ENCODE assay signal across 28 cellular contexts in the genomic region with DNA sequence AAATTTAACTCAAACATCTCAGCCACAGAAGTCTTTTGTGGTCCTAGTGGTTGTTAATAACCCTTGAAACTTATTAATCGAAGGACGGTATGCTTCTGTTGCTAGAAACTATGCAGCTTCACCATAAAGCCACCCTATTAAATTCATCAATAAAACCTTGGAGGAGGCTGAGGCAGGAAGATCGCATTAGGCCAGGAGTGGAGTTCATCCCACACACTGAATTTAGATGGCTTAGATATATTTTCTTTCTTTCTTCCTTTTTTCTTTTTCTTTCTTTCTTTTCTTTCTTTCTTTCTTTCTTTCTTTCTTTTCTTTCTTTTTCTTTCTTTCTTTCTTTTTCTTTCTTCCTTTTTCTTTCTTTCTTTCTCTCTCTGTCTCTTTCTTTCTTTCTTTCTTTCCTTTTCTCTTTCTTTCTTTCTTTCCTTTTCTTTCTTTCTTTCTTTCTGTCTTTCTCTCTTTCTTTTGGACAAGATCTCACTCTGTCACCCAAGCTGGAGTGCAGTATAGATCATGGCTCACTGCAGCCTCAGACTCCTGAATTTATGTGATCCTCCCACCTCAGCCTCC.
"Had no signal": no experiment of that assay in that cellular context is flagged by ENCODE, and none has a peak within 500 bp of the region (broad histone marks: within the 10 kb centered on the region; RNA-seq: fewer than 3 reads in every experiment).

No MANE protein-coding gene starts in this region.

- H3K4me3 ChIP-seq: neural progenitor cell, ovary, psoas muscle, skin epidermis, smooth muscle cell, spleen, suprapubic skin, testis, tibial artery, transverse colon, upper lobe of right lung, uterus had no signal

- H3K9ac ChIP-seq: neural progenitor cell, parathyroid adenoma had no signal

- DNase-seq: natural killer cell; occipital lobe; ovary; posterior cingulate gyrus; psoas muscle; right cardiac atrium; spleen; stimulated activated CD4-positive, alpha-beta T cell treated with anti-CD3 and anti-CD28 coated beads, Interleukin-12 subunit alpha, Interleukin-12 subunit beta, amount 100 ng/mL, for 4 hours; stimulated activated CD4-positive, alpha-beta T cell treated with anti-CD3 and anti-CD28 coated beads, Interleukin-1b, Interleukin-23, amount 100 ng/mL, for 48 hours; stimulated activated CD4-positive, alpha-beta T cell treated with anti-CD3 and anti-CD28 coated beads, Interleukin-4, amount 100 ng/mL, for 1 hour; stimulated activated CD4-positive, alpha-beta T cell treated with anti-CD3 and anti-CD28 coated beads, Interleukin-4, amount 100 ng/mL, for 4 hours; stimulated activated CD8-positive, alpha-beta memory T cell treated with anti-CD3 and anti-CD28 coated beads, Interleukin-4, amount 100 ng/mL, for 48 hours; stimulated activated naive CD4-positive, alpha-beta T cell; stimulated activated naive CD8-positive, alpha-beta T cell treated with anti-CD3 and anti-CD28 coated beads, Interleukin-15, amount 100 ng/mL, for 72 hours; stimulated activated naive CD8-positive, alpha-beta T cell treated with anti-CD3 and anti-CD28 coated beads, Interleukin-15, Interleukin-2, amounts not matched to agents 100 U/mL and 50 U/mL, for 24 hours; substantia nigra; testis; tibial artery; transverse colon; upper lobe of right lung; uterus had no signal

- H3K4me2 ChIP-seq: neural progenitor cell, smooth muscle cell had no signal

- ATAC-seq: natural killer cell; psoas muscle; right cardiac atrium; sciatic nerve; stimulated activated memory B cell treated with anti-CD40 and anti-IgM and Interleukin-4, amounts not matched to agents 10 μg/mL and 1 μg/mL and 100 μg/mL, for 72 hours; stimulated activated naive CD8-positive, alpha-beta T cell treated with anti-CD3 and anti-CD28 coated beads, Interleukin-15, amount 100 ng/mL, for 72 hours; stimulated activated naive CD8-positive, alpha-beta T cell treated with anti-CD3 and anti-CD28 coated beads, Interleukin-15, Interleukin-2, amounts not matched to agents 100 U/mL and 50 U/mL, for 24 hours; upper lobe of right lung had no signal

- H3K9me3 ChIP-seq: ovary, psoas muscle, spleen, suprapubic skin, testis, tibial artery, transverse colon, upper lobe of right lung, uterus had no signal

- H3K79me2 ChIP-seq: parathyroid adenoma had no signal

- H2AFZ ChIP-seq: neural progenitor cell, parathyroid adenoma had no signal

- H3K36me3 ChIP-seq: neural progenitor cell, ovary, spleen, suprapubic skin, tibial artery, transverse colon, upper lobe of right lung, uterus had no signal

- H3K27ac ChIP-seq: neural progenitor cell, ovary, parathyroid adenoma, psoas muscle, skin epidermis, spleen, suprapubic skin, testis, tibial artery, transverse colon, upper lobe of right lung, uterus had no signal

- H3K4me1 ChIP-seq: neural progenitor cell, parathyroid adenoma, psoas muscle, spleen, suprapubic skin, testis, tibial artery, transverse colon, upper lobe of right lung, uterus had no signal

- H3K27me3 ChIP-seq: neural progenitor cell, ovary, spleen, testis, tibial artery, transverse colon, upper lobe of right lung, uterus had no signal
